ENCODE assay signal across 8 cellular contexts in genomic region chr2:237291138-237291792, GRCh38.
DNase-seq lines count a peak whose midpoint lies in the region; ATAC-seq and TF ChIP-seq lines count a peak whose summit lies in the region.

No MANE protein-coding gene starts in this region.

- H3K79me2 ChIP-seq in smooth muscle cell (ENCODE audit: low read depth), result peaks cover 34% of the 10 kb centered on the region

- peaks cover 55% of the 10 kb centered on the region for H3F3A ChIP-seq in smooth muscle cell (ENCODE audit: low read depth)

- H3K4me3 ChIP-seq in astrocyte of the cerebellum (ENCODE audit: low read depth, low read length) (no peak overlapping the region), smooth muscle cell (peak overlapping the region; percentile 12)

- peak overlapping the region; percentile 97 for H3K27ac ChIP-seq in smooth muscle cell (ENCODE audit: low read depth)

- no peak for ATAC-seq in HG03108 (IDR thresholded peaks at IDR 0.05; ENCODE audit: unreplicated experiment)

- TF ChIP-seq CTCF in astrocyte of the cerebellum (IDR thresholded peaks at IDR 0.05; ENCODE audit: low read depth, low read length, missing control alignments) (no peak), smooth muscle cell (IDR thresholded peaks at IDR 0.05; ENCODE audit: borderline replicate concordance, insufficient read depth, poor library complexity, severe bottlenecking) (no peak)

- H2AFZ ChIP-seq in smooth muscle cell (ENCODE audit: low read depth), result no peak overlapping the region

- no peaks in the 10 kb centered on the region for H3K9me3 ChIP-seq in smooth muscle cell (replicated peaks; ENCODE audit: low read depth)

- H3K4me1 ChIP-seq in smooth muscle cell (ENCODE audit: low read depth), result peaks cover 24% of the 10 kb centered on the region

- H3K4me2 ChIP-seq in smooth muscle cell, result peak overlapping the region; percentile 70

- H3K36me3 ChIP-seq in smooth muscle cell (ENCODE audit: low read depth), result no peaks in the 10 kb centered on the region

- 2% methylated on average over 20 of the region's 20 CpGs for WGBS in smooth muscle cell (ENCODE audit: low lambda C conversion rate)

- no peaks in the 10 kb centered on the region for H4K20me1 ChIP-seq in smooth muscle cell (ENCODE audit: low read depth)

- DNase-seq in activated CD8-positive, alpha-beta memory T cell treated with anti-CD3 and anti-CD28 coated beads, Interleukin-2, amount 50 U/mL, for 48 hours, result peak; percentile 66
- DNase-seq in activated CD8-positive, alpha-beta memory T cell treated with anti-CD3 and anti-CD28 coated beads, Interleukin-2, amount 50 U/mL, for 4 hours, result no peak
- DNase-seq in NCI-H748 (lab: John Stamatoyannopoulos, UW; ENCODE audit: unreplicated experiment) (peak; percentile 91), astrocyte of the cerebellum (ENCODE audit: low read depth) (peak; percentile 99), iris pigment epithelial cell (ENCODE audit: low read depth) (peak; percentile 99), smooth muscle cell (lab: John Stamatoyannopoulos, UW; ENCODE audit: unreplicated experiment) (peak; percentile 69)
- DNase-seq in activated effector memory CD4-positive, alpha-beta T cell treated with Interleukin-2 at 50 U/mL for 16 hours, result no peak

- H3K27me3 ChIP-seq in smooth muscle cell (ENCODE audit: low read depth), result no peaks in the 10 kb centered on the region

- in situ Hi-C loops in astrocyte of the cerebellum (cut with HindIII; ENCODE audit: low sequenced_read_pairs), result loop anchor here (10.0 kb wide), 1 partner anchor 56 kb away; no protein-coding TSS in a partner anchor

- peak overlapping the region; percentile 93 for H3K9ac ChIP-seq in smooth muscle cell (ENCODE audit: low read depth)

Comparison
In these comparisons a context has a peak if more than half of its experiments do, and no peak if none do; other contexts are left out.
1. DNase-seq: peak in activated CD8-positive, alpha-beta memory T cell treated with anti-CD3 and anti-CD28 coated beads, Interleukin-2, amount 50 U/mL, for 48 hours (single experiment), NCI-H748 (single experiment), astrocyte of the cerebellum (single experiment), iris pigment epithelial cell (single experiment) and smooth muscle cell (single experiment); none in activated CD8-positive, alpha-beta memory T cell treated with anti-CD3 and anti-CD28 coated beads, Interleukin-2, amount 50 U/mL, for 4 hours (single experiment) and activated effector memory CD4-positive, alpha-beta T cell treated with Interleukin-2 at 50 U/mL for 16 hours (single experiment).